In the genomic region with DNA sequence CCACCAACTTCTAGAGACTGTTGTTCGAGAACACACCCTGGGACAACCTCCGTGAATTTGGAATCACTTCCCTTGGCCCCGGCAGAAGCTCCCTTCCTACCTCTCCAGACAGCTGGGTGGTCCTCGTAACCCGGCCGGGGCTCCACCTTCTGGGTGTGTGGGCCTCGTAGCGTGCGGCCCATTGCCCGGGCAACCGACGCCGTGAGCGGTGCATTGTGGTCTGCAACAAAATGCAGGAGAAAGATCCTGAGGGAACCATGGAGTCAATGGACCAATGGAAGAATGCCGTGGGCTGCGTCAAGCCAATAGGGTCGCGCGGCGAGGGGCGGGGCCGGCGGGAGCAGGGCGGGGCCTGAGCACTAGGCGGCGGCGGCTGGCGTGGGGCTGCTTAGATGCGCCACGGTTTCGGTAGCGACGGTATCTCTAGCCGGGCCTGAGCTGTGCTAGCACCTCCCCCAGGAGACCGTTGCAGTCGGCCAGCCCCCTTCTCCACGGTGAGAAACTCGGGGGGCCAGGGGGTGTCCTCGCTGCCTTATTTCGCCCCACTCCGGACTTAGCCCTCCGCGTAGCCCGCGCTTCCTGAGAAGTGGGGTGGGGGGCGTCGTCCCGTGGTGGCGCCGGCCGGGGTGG, we compare ENCODE assay signal across 8 cellular contexts. TPM values are rescaled to one million over a fixed set of nuclear protein-coding genes. Genes with fewer than 3 reads are reported as not detected.
DNase-seq lines count a peak whose midpoint lies in the region; ATAC-seq and TF ChIP-seq lines count a peak whose summit lies in the region.

A gene (plus strand): TSS at position 391 of the 630 bp plus-strand sequence. CDS start 309 bp downstream, outside the sequence.

- H3F3A ChIP-seq in PC-3 (ENCODE audit: low read length, unreplicated experiment): no peaks in the 10 kb centered on the region

- peaks cover 13% of the 10 kb centered on the region for H3K36me3 ChIP-seq in PC-3 (ENCODE audit: low read depth, low read length)
- H3K36me3 ChIP-seq in mucosa of rectum (ENCODE audit: control insufficient read depth in 2 of 2, insufficient read depth in 2 of 2, low read length in 2 of 2): peaks cover 0 to 18% of the 10 kb centered on the region in 2 donors

- H3K4me3 ChIP-seq in PC-3 (ENCODE audit: low read length): peak within 1 kb of the TSS; percentile 95
- H3K4me3 ChIP-seq in epithelial cell of proximal tubule (ENCODE audit: low read depth, low read length): peak within 1 kb of the TSS; percentile 91
- peak within 1 kb of the TSS; percentile 79 to 82 for H3K4me3 ChIP-seq in mucosa of rectum (ENCODE audit: low read length in 2 of 2)

- H3K4me1 ChIP-seq in PC-3 (ENCODE audit: insufficient read depth, low read length): peaks cover 24% of the 10 kb centered on the region
- peaks cover 15 to 17% of the 10 kb centered on the region in 2 donors for H3K4me1 ChIP-seq in mucosa of rectum (ENCODE audit: control insufficient read depth in 2 of 2, insufficient read depth in 2 of 2, low read length in 2 of 2)

- H3K9me3 ChIP-seq in PC-3 (ENCODE audit: low read length): no peaks in the 10 kb centered on the region
- H3K9me3 ChIP-seq in mucosa of rectum (ENCODE audit: control insufficient read depth in 2 of 2, low read length in 2 of 2): no peaks in the 10 kb centered on the region

- H3K9me2 ChIP-seq in PC-3 (replicated peaks; ENCODE audit: low read length): no peaks in the 10 kb centered on the region

- H4K20me1 ChIP-seq in PC-3 (ENCODE audit: low read length): peaks cover 18% of the 10 kb centered on the region

- peak; percentile 88 for DNase-seq in DMS114 treated with DMSO at 0.1 percent for 48 hours (lab: John Stamatoyannopoulos, UW; ENCODE audit: unreplicated experiment)
- peak; percentile 99 for DNase-seq in PC-3
- peak; percentile 98 for DNase-seq in activated T-cell treated with anti-CD3 and anti-CD28 coated beads for 48 hours (ENCODE audit: low read depth)
- peak; percentile 48 for DNase-seq in epithelial cell of proximal tubule (ENCODE audit: low read depth)
- DNase-seq in stimulated activated CD8-positive, alpha-beta memory T cell treated with anti-CD3 and anti-CD28 coated beads, Interleukin-4, amount 100 ng/mL, for 48 hours: peak; percentile 99

- TF ChIP-seq RAD21 in Ishikawa (IDR thresholded peaks at IDR 0.05; ENCODE audit: low read depth): no peak

- peak within 1 kb of the TSS; percentile 96 for H3K4me2 ChIP-seq in PC-3 (ENCODE audit: low read length)

- peak within 1 kb of the TSS; percentile 95 for H3K9ac ChIP-seq in PC-3 (ENCODE audit: low read length)
- H3K9ac ChIP-seq in mucosa of rectum (ENCODE audit: low read depth in 1 of 2, low read length in 2 of 2): peak within 1 kb of the TSS; percentile 74 to 77

- POLR2A ChIA-PET in PC-3 (lab: Charles Lee; ENCODE audit: unreplicated experiment): interaction anchor here (0.6 to 1.3 kb wide), 5 partner anchors 21 to 234 kb away, joined by 3 to 5 read pairs (median 3); a partner anchor contains a TSS

- TF ChIP-seq CTCF in PC-3 (conservative IDR thresholded peaks at IDR 0.05; ENCODE audit: low read depth, low read length): no peak
- TF ChIP-seq CTCF in epithelial cell of proximal tubule (conservative IDR thresholded peaks at IDR 0.05; ENCODE audit: low read depth, low read length): no peak

- CTCF ChIA-PET in PC-3 (lab: Charles Lee): no interaction called here

- BruUV-seq in PC-3 (replicated peaks; lab: Mats Ljungman, UMichigan): no TSS peak

- ATAC-seq in GM21576 (IDR thresholded peaks at IDR 0.05; ENCODE audit: unreplicated experiment) (peak; percentile 92), PC-3 (peak; percentile 92)

- H3K27ac ChIP-seq in PC-3 (ENCODE audit: low read length) (peak within 1 kb of the TSS; percentile 54), mucosa of rectum (ENCODE audit: low read depth in 2 of 2, low read length in 2 of 2) (peak within 1 kb of the TSS; percentile 77 to 85)

- peaks cover 45% of the 10 kb centered on the region for H3K79me2 ChIP-seq in PC-3 (ENCODE audit: low read length)

- intact Hi-C loops in PC-3 (cut with micrococcal nuclease): loop anchor here (1.0 to 2.0 kb wide), 3 partner anchors 22 to 39 kb away; a partner anchor contains a TSS

- no peak; the same call in 1 of the 2 replicates for TF ChIP-seq EP300 in Ishikawa (IDR thresholded peaks at IDR 0.05; ENCODE audit: borderline replicate concordance)

- H3K27me3 ChIP-seq in PC-3 (ENCODE audit: low read length) (no peaks in the 10 kb centered on the region), mucosa of rectum (ENCODE audit: control insufficient read depth in 2 of 2, insufficient read depth in 2 of 2, low read length in 2 of 2) (no peaks in the 10 kb centered on the region)

- peak within 1 kb of the TSS; percentile 82 for H2AFZ ChIP-seq in PC-3 (ENCODE audit: low read length)

TF ChIP-seq in Ishikawa, 13 proteins besides CTCF, POLR2A, EP300 and RAD21:
- TF ChIP-seq TAF1 (IDR thresholded peaks at IDR 0.05; ENCODE audit: low read depth): peak; percentile 95
- peak; percentile 52; the same call in 1 of the 2 replicates for TF ChIP-seq EGR1 (IDR thresholded peaks at IDR 0.05)
- peak; percentile 74 for TF ChIP-seq TCF12 (IDR thresholded peaks at IDR 0.05; ENCODE audit: low read depth)
- no peak for TF ChIP-seq CEBPB (IDR thresholded peaks at IDR 0.05)
- TF ChIP-seq ZBTB7A (IDR thresholded peaks at IDR 0.05; ENCODE audit: low read depth): peak; percentile 57; the same call in 1 of the 2 replicates
- TF ChIP-seq, protein P1, sequence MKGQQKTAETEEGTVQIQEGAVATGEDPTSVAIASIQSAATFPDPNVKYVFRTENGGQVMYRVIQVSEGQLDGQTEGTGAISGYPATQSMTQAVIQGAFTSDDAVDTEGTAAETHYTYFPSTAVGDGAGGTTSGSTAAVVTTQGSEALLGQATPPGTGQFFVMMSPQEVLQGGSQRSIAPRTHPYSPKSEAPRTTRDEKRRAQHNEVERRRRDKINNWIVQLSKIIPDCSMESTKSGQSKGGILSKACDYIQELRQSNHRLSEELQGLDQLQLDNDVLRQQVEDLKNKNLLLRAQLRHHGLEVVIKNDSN (IDR thresholded peaks at IDR 0.05): peak; percentile 47; the same call in 1 of the 2 replicates
- TF ChIP-seq FOXM1 (IDR thresholded peaks at IDR 0.05; ENCODE audit: borderline replicate concordance, low read depth): peak; percentile 98
- TF ChIP-seq, protein P2, sequence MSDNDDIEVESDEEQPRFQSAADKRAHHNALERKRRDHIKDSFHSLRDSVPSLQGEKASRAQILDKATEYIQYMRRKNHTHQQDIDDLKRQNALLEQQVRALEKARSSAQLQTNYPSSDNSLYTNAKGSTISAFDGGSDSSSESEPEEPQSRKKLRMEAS (IDR thresholded peaks at IDR 0.05): peak; percentile 73
- no peak for TF ChIP-seq YY1 (IDR thresholded peaks at IDR 0.05; ENCODE audit: low read depth)
- TF ChIP-seq, protein P3, sequence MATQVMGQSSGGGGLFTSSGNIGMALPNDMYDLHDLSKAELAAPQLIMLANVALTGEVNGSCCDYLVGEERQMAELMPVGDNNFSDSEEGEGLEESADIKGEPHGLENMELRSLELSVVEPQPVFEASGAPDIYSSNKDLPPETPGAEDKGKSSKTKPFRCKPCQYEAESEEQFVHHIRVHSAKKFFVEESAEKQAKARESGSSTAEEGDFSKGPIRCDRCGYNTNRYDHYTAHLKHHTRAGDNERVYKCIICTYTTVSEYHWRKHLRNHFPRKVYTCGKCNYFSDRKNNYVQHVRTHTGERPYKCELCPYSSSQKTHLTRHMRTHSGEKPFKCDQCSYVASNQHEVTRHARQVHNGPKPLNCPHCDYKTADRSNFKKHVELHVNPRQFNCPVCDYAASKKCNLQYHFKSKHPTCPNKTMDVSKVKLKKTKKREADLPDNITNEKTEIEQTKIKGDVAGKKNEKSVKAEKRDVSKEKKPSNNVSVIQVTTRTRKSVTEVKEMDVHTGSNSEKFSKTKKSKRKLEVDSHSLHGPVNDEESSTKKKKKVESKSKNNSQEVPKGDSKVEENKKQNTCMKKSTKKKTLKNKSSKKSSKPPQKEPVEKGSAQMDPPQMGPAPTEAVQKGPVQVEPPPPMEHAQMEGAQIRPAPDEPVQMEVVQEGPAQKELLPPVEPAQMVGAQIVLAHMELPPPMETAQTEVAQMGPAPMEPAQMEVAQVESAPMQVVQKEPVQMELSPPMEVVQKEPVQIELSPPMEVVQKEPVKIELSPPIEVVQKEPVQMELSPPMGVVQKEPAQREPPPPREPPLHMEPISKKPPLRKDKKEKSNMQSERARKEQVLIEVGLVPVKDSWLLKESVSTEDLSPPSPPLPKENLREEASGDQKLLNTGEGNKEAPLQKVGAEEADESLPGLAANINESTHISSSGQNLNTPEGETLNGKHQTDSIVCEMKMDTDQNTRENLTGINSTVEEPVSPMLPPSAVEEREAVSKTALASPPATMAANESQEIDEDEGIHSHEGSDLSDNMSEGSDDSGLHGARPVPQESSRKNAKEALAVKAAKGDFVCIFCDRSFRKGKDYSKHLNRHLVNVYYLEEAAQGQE (IDR thresholded peaks at IDR 0.05; ENCODE audit: low read depth): no peak
- TF ChIP-seq CREB1 (IDR thresholded peaks at IDR 0.05; ENCODE audit: low read depth): no peak
- TF ChIP-seq NFIC (IDR thresholded peaks at IDR 0.05): no peak
- TF ChIP-seq TEAD4 (IDR thresholded peaks at IDR 0.05): 0 out of 2 replicates have a peak, but pooled peaks have one; percentile 15

RNA-seq across cellular contexts. Expression of the gene that starts here (rescaled TPM):
- total RNA-seq in PC-3 (2014; rRNA removed): 283 and 396 TPM in 2 replicates
- 357 and 388 TPM in 2 replicates for total RNA-seq in epithelial cell of proximal tubule

Comparison
In these comparisons a context has a peak if more than half of its experiments do, and no peak if none do; other contexts are left out.
1. Peak in every context shown above with its lines: DNase-seq, ATAC-seq, H3K4me3 ChIP-seq and H3K27ac ChIP-seq.
2. DNase-seq: peak in every context shown above with its lines; median percentile 99 in PC-3; 99 in stimulated activated CD8-positive, alpha-beta memory T cell treated with anti-CD3 and anti-CD28 coated beads, Interleukin-4, amount 100 ng/mL, for 48 hours; 98 in activated T-cell treated with anti-CD3 and anti-CD28 coated beads for 48 hours; 88 in DMS114 treated with DMSO at 0.1 percent for 48 hours; 48 in epithelial cell of proximal tubule.